ENCODE assay signal across 25 cellular contexts in genomic region chr5:150655221-150655620, GRCh38. TPM values are rescaled to one million over a fixed set of nuclear protein-coding genes. Genes with fewer than 3 reads are reported as not detected.
A peak's percentile ranks its signal among the peaks of the same experiment; 100 is the strongest.
DNase-seq lines count a peak whose midpoint lies in the region; ATAC-seq and TF ChIP-seq lines count a peak whose summit lies in the region.
"Had no signal": no experiment of that assay in that cellular context is flagged by ENCODE, and none has a peak within 500 bp of the region (broad histone marks: within the 10 kb centered on the region; RNA-seq: fewer than 3 reads in every experiment).

No MANE protein-coding gene starts in this region.

- intact Hi-C loops in natural killer cell (cut with micrococcal nuclease) (no loop called here), vagina (cut with DNase I) (loop anchor here (5.0 kb wide), 1 partner anchor 93 kb away; no protein-coding TSS in a partner anchor)

- no peak overlapping the region for H3K4me3 Mint-ChIP-seq in natural killer cell treated with Interleukin-12 subunit alpha and Interleukin-12 subunit beta and Interleukin-15 and Interleukin-18, amount 100 ng/mL, for 72 hours
- no peak overlapping the region for H3K4me3 Mint-ChIP-seq in natural killer cell
- no peak overlapping the region for H3K4me3 Mint-ChIP-seq in endodermal cell

- no peaks in the 10 kb centered on the region for H3K27me3 Mint-ChIP-seq in natural killer cell treated with Interleukin-12 subunit alpha and Interleukin-12 subunit beta and Interleukin-15 and Interleukin-18, amount 100 ng/mL, for 72 hours
- H3K27me3 Mint-ChIP-seq in natural killer cell (ENCODE audit: low read depth in 2 of 2): no peaks in the 10 kb centered on the region
- H3K27me3 Mint-ChIP-seq in endodermal cell (ENCODE audit: insufficient read depth): no peaks in the 10 kb centered on the region
- H3K27me3 Mint-ChIP-seq: brain had no signal

- H3K4me1 Mint-ChIP-seq in natural killer cell treated with Interleukin-12 subunit alpha and Interleukin-12 subunit beta and Interleukin-15 and Interleukin-18, amount 100 ng/mL, for 72 hours (ENCODE audit: low read depth in 2 of 2): peaks cover 8 to 9% of the 10 kb centered on the region in 2 donors
- H3K4me1 Mint-ChIP-seq in natural killer cell (peaks cover 0 to 15% of the 10 kb centered on the region in 2 donors), endodermal cell (peaks cover 37% of the 10 kb centered on the region)

- H3K4me3 ChIP-seq in endodermal cell (ENCODE audit: low read length): no peak overlapping the region
- no peak overlapping the region for H3K4me3 ChIP-seq in neuronal stem cell (ENCODE audit: low read length in 2 of 2)
- no peak overlapping the region for H3K4me3 ChIP-seq in vagina
- H3K4me3 ChIP-seq: MG63, upper lobe of right lung had no signal

- no peaks in the 10 kb centered on the region for H3K79me1 ChIP-seq in neuronal stem cell (ENCODE audit: low read depth, low read length)

- no peak overlapping the region for H4K8ac ChIP-seq in neuronal stem cell (ENCODE audit: low read depth, low read length)

- H3K4ac ChIP-seq in neuronal stem cell (ENCODE audit: low read length): no peak overlapping the region

- no peak for ATAC-seq in natural killer cell treated with Interleukin-12 subunit alpha and Interleukin-12 subunit beta and Interleukin-15 and Interleukin-18, amount 100 ng/mL, for 72 hours
- ATAC-seq in natural killer cell (no peak), GM19324 (IDR thresholded peaks at IDR 0.05; ENCODE audit: low FRiP score, unreplicated experiment) (no peak), HG02885 (IDR thresholded peaks at IDR 0.05; ENCODE audit: poor library complexity, unreplicated experiment) (no peak), GM18870 (IDR thresholded peaks at IDR 0.05; ENCODE audit: unreplicated experiment) (no peak)
- ATAC-seq: activated CD8-positive, alpha-beta memory T cell treated with anti-CD3 and anti-CD28 coated beads, Interleukin-2, amount 10 ng/mL, durations not matched to agents 7 days and 5 days; SK-N-SH treated with all-trans-retinoic acid at 6 μM for 48 hours; upper lobe of right lung had no signal

- H3K18ac ChIP-seq in neuronal stem cell (ENCODE audit: low read length): no peak overlapping the region

- H2AK5ac ChIP-seq in neuronal stem cell (ENCODE audit: low read depth, low read length): peak overlapping the region; percentile 77

- peaks cover 8% of the 10 kb centered on the region for H3K4me1 ChIP-seq in endodermal cell (ENCODE audit: control insufficient read depth, insufficient read depth, low read length)
- H3K4me1 ChIP-seq in neuronal stem cell (ENCODE audit: control insufficient read depth in 2 of 2, insufficient read depth in 1 of 2, low read depth in 1 of 2, low read length in 2 of 2): peaks cover 19 to 32% of the 10 kb centered on the region in 2 donors
- peaks cover 33% of the 10 kb centered on the region for H3K4me1 ChIP-seq in vagina

- DNase-seq in natural killer cell treated with Interleukin-12 subunit alpha and Interleukin-12 subunit beta and Interleukin-15 and Interleukin-18, amount 100 ng/mL, for 72 hours (ENCODE audit: low spot score): peak; percentile 28
- DNase-seq in natural killer cell (no peak), endodermal cell (peak; percentile 43), neuronal stem cell (ENCODE audit: low spot score) (no peak), vagina (ENCODE audit: extremely low spot score in 2 of 2) (no peak)
- DNase-seq: activated CD4-positive, alpha-beta T cell treated with anti-CD3 and anti-CD28 coated beads, Interleukin-2, amount 10 ng/mL, durations not matched to agents 7 days and 5 days; activated CD8-positive, alpha-beta memory T cell treated with anti-CD3 and anti-CD28 coated beads, Interleukin-2, amount 10 ng/mL, durations not matched to agents 7 days and 5 days; activated T-cell treated with anti-CD3 and anti-CD28 coated beads, Interleukin-2, amount 50 U/mL, for 48 hours; DMS153; KG1; MG63; NCI-H1417 treated with DMSO at 0.1 percent for 48 hours; NCI-H2081; NCI-H774; stimulated activated CD4-positive, alpha-beta T cell treated with anti-CD3 and anti-CD28 coated beads, Interleukin-12 subunit alpha, Interleukin-12 subunit beta, amount 100 ng/mL, for 4 hours; stimulated activated CD4-positive, alpha-beta T cell treated with anti-CD3 and anti-CD28 coated beads, Interleukin-4, amount 100 ng/mL, for 1 hour had no signal

- no peaks in the 10 kb centered on the region for H3K9me3 Mint-ChIP-seq in natural killer cell treated with Interleukin-12 subunit alpha and Interleukin-12 subunit beta and Interleukin-15 and Interleukin-18, amount 100 ng/mL, for 72 hours
- no peaks in the 10 kb centered on the region for H3K9me3 Mint-ChIP-seq in natural killer cell
- H3K9me3 Mint-ChIP-seq in endodermal cell: no peaks in the 10 kb centered on the region
- H3K9me3 Mint-ChIP-seq: activated CD4-positive, alpha-beta T cell treated with anti-CD3 and anti-CD28 coated beads, Interleukin-2, amount 10 ng/mL, durations not matched to agents 7 days and 5 days; brain had no signal

- H3K36me3 ChIP-seq in endodermal cell (ENCODE audit: control insufficient read depth, insufficient read depth, low read length) (no peaks in the 10 kb centered on the region), neuronal stem cell (replicated peaks in 1 of 2; ENCODE audit: control insufficient read depth in 2 of 2, insufficient read depth in 2 of 2, low read length in 2 of 2) (no peaks in the 10 kb centered on the region), vagina (no peaks in the 10 kb centered on the region)

- no peak overlapping the region for H2BK5ac ChIP-seq in neuronal stem cell (ENCODE audit: low read length)

- H3K36me3 Mint-ChIP-seq in natural killer cell treated with Interleukin-12 subunit alpha and Interleukin-12 subunit beta and Interleukin-15 and Interleukin-18, amount 100 ng/mL, for 72 hours: no peaks in the 10 kb centered on the region
- H3K36me3 Mint-ChIP-seq in natural killer cell (no peaks in the 10 kb centered on the region), endodermal cell (ENCODE audit: low read depth) (no peaks in the 10 kb centered on the region)
- H3K36me3 Mint-ChIP-seq: activated CD8-positive, alpha-beta memory T cell treated with anti-CD3 and anti-CD28 coated beads, Interleukin-2, amount 10 ng/mL, durations not matched to agents 7 days and 5 days; brain had no signal

- no peak overlapping the region for H3K27ac ChIP-seq in endodermal cell (ENCODE audit: low read depth, low read length)
- H3K27ac ChIP-seq in neuronal stem cell (replicated peaks; ENCODE audit: low read length): no peak overlapping the region
- H3K27ac ChIP-seq in vagina: peak overlapping the region; percentile 13

- no peak overlapping the region for H2AFZ ChIP-seq in neuronal stem cell (ENCODE audit: low read length)

- no peak overlapping the region for H3K14ac ChIP-seq in neuronal stem cell (ENCODE audit: low read length)

- TF ChIP-seq POLR2A in vagina (IDR thresholded peaks at IDR 0.05): no peak

- H3K27me3 ChIP-seq in endodermal cell (ENCODE audit: control insufficient read depth, insufficient read depth, low read length, poor library complexity, severe bottlenecking): no peaks in the 10 kb centered on the region
- peaks cover 0 to 27% (median 0%) of the 10 kb centered on the region in 3 experiments for H3K27me3 ChIP-seq in neuronal stem cell (ENCODE audit: control insufficient read depth in 3 of 3, insufficient read depth in 3 of 3, low read depth in 1 of 3, low read length in 3 of 3)
- H3K27me3 ChIP-seq in vagina: no peaks in the 10 kb centered on the region
- H3K27me3 ChIP-seq: MG63, upper lobe of right lung had no signal

- H3K9ac ChIP-seq in endodermal cell (ENCODE audit: extremely low read depth, low read length, poor library complexity, severe bottlenecking) (no peak overlapping the region), neuronal stem cell (ENCODE audit: low read depth, low read length, poor library complexity) (no peak overlapping the region)

- no peak overlapping the region for H2BK15ac ChIP-seq in neuronal stem cell (ENCODE audit: low read length)

- H4K91ac ChIP-seq in neuronal stem cell (ENCODE audit: low read depth, low read length, poor library complexity): no peak overlapping the region

- no peak overlapping the region for H3K27ac Mint-ChIP-seq in natural killer cell treated with Interleukin-12 subunit alpha and Interleukin-12 subunit beta and Interleukin-15 and Interleukin-18, amount 100 ng/mL, for 72 hours
- H3K27ac Mint-ChIP-seq in natural killer cell (no peak overlapping the region), endodermal cell (no peak overlapping the region)
- H3K27ac Mint-ChIP-seq: activated CD8-positive, alpha-beta memory T cell treated with anti-CD3 and anti-CD28 coated beads, Interleukin-2, amount 10 ng/mL, durations not matched to agents 7 days and 5 days had no signal

- 94% methylated on average over 3 of the region's 3 CpGs; no CpG with 5 or more reads in 1 of the 2 experiments for WGBS in endodermal cell (ENCODE audit: insufficient coverage in 1 of 2, insufficient read length in 1 of 2), 2 experiments
- no CpG with 5 or more reads among the region's 3 CpGs for WGBS in neuronal stem cell (ENCODE audit: extremely low coverage in 2 of 2, insufficient read length in 2 of 2, insufficient replicate concordance in 1 of 2), 2 donors

- H3K4me2 ChIP-seq in neuronal stem cell (ENCODE audit: insufficient read depth, low read length, poor library complexity, severe bottlenecking): no peak overlapping the region

- H2BK120ac ChIP-seq in neuronal stem cell (ENCODE audit: low read depth, low read length): no peak overlapping the region

- no peaks in the 10 kb centered on the region for H3K9me3 ChIP-seq in endodermal cell (ENCODE audit: control insufficient read depth, low read length)
- H3K9me3 ChIP-seq in neuronal stem cell (replicated peaks in 1 of 2; ENCODE audit: control insufficient read depth in 2 of 2, insufficient read depth in 1 of 2, low read depth in 1 of 2, low read length in 2 of 2): no peaks in the 10 kb centered on the region
- no peaks in the 10 kb centered on the region for H3K9me3 ChIP-seq in vagina
- H3K9me3 ChIP-seq: MG63, upper lobe of right lung had no signal

- TF ChIP-seq CTCF in natural killer cell (IDR thresholded peaks at IDR 0.05) (no peak), endodermal cell (conservative IDR thresholded peaks at IDR 0.05) (no peak), vagina (IDR thresholded peaks at IDR 0.05) (no peak)

- no peak overlapping the region for H2BK12ac ChIP-seq in neuronal stem cell (ENCODE audit: low read length)

- no peak overlapping the region for H3K23ac ChIP-seq in neuronal stem cell (ENCODE audit: low read depth, low read length, poor library complexity)

RNA-seq across cellular contexts. Expression of gene MYOZ3, which starts 5.8 kb away (rescaled TPM):
- not detected for total RNA-seq in natural killer cell treated with Interleukin-12 subunit alpha and Interleukin-12 subunit beta and Interleukin-15 and Interleukin-18, amount 100 ng/mL, for 72 hours
- total RNA-seq in natural killer cell: not detected
- 10 to 100 TPM; 12.4 to 15.8 TPM for total RNA-seq in endodermal cell
- polyA plus RNA-seq in endodermal cell (2013, experiment 1 of 2): 4.8 TPM
- polyA plus RNA-seq in endodermal cell (2013, experiment 2 of 2): 3.3 TPM
- 0.57 TPM for polyA plus RNA-seq in neuronal stem cell (2013, experiment 1 of 2)
- 0.47 TPM for polyA plus RNA-seq in neuronal stem cell (2013, experiment 2 of 2)
- total RNA-seq in vagina: not detected
- total RNA-seq: activated CD8-positive, alpha-beta memory T cell treated with anti-CD3 and anti-CD28 coated beads, Interleukin-2, amount 10 ng/mL, durations not matched to agents 7 days and 5 days; B cell; H4; HT-29 had no signal

RNA-seq across cellular contexts. Expression of gene SYNPO, which starts 14.8 kb away (rescaled TPM):
- 1 to 10 TPM; 1.0 to 9.3 TPM for total RNA-seq in natural killer cell treated with Interleukin-12 subunit alpha and Interleukin-12 subunit beta and Interleukin-15 and Interleukin-18, amount 100 ng/mL, for 72 hours
- total RNA-seq in natural killer cell (under 1 TPM in 2 of 3 donors, not detected in 1; 0.16 to 0.48 TPM), endodermal cell (1 to 10 TPM; 4.2 to 4.5 TPM), vagina (16.7 TPM)
- polyA plus RNA-seq in endodermal cell (2013, experiment 1 of 2): 3.8 TPM
- 4.6 TPM for polyA plus RNA-seq in endodermal cell (2013, experiment 2 of 2)
- 3.8 TPM for polyA plus RNA-seq in neuronal stem cell (2013, experiment 1 of 2)
- 3.2 TPM for polyA plus RNA-seq in neuronal stem cell (2013, experiment 2 of 2)

RNA-seq across cellular contexts. Expression of gene RBM22, which starts 45.6 kb away (rescaled TPM):
- 10 to 100 TPM; 72.5 to 80.0 TPM for total RNA-seq in natural killer cell treated with Interleukin-12 subunit alpha and Interleukin-12 subunit beta and Interleukin-15 and Interleukin-18, amount 100 ng/mL, for 72 hours
- total RNA-seq in natural killer cell: 100 to 1,000 TPM; 136 to 149 (median 145) TPM
- 10 to 100 TPM; 42.7 to 44.3 TPM for total RNA-seq in endodermal cell
- 66.3 TPM for polyA plus RNA-seq in endodermal cell (2013, experiment 1 of 2)
- 58.8 TPM for polyA plus RNA-seq in endodermal cell (2013, experiment 2 of 2)
- 47.8 TPM for polyA plus RNA-seq in neuronal stem cell (2013, experiment 1 of 2)
- 48.0 TPM for polyA plus RNA-seq in neuronal stem cell (2013, experiment 2 of 2)
- total RNA-seq in vagina: 30.2 TPM

Comparison
In these comparisons a context has a peak if more than half of its experiments do, and no peak if none do; other contexts are left out.
1. DNase-seq: peak in natural killer cell treated with Interleukin-12 subunit alpha and Interleukin-12 subunit beta and Interleukin-15 and Interleukin-18, amount 100 ng/mL, for 72 hours (single experiment) and endodermal cell (single experiment); none in natural killer cell (single experiment), neuronal stem cell (single experiment) and vagina (0 of 2).
2. RNA of gene MYOZ3, which starts 5.8 kb away (total RNA-seq): 12.4 to 15.8 TPM in endodermal cell; not detected in natural killer cell, not detected in natural killer cell treated with Interleukin-12 subunit alpha and Interleukin-12 subunit beta and Interleukin-15 and Interleukin-18, amount 100 ng/mL, for 72 hours and not detected in vagina (single experiment); every median in the first group is over 10 times any median in the second.